In the genomic region with DNA sequence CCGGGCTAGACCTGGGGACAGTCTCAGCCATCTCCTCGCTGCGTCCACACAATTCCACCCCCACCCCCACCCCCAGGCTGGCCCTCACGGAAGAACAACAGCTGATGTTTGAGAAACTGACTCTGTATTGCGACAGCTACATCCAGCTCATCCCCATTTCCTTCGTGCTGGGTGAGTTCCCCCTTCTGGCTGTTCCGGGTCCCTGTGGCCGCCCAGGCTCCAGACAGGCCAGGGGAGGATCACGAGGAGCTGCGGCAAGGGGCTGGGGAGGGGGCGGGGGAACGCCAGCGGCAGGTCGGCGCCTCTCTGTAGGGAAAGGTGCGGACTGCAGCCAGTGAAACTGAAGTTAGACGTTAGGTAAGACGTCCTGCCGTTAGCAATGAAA, we compare ENCODE assay signal across 8 cellular contexts. TPM values are rescaled to one million over a fixed set of nuclear protein-coding genes. Genes with fewer than 3 reads are reported as not detected.
A peak's percentile ranks its signal among the peaks of the same experiment; 100 is the strongest.
DNase-seq lines count a peak whose midpoint lies in the region; TF ChIP-seq lines count a peak whose summit lies in the region.

No MANE protein-coding gene starts in this region.

- no peak overlapping the region for H3K4me3 ChIP-seq in SJCRH30
- H3K4me3 ChIP-seq in fibroblast of mammary gland (ENCODE audit: control insufficient read depth, low read depth, low read length): peak overlapping the region; percentile 41
- H3K4me3 ChIP-seq in muscle layer of colon (ENCODE audit: low read depth in 1 of 2, low read length in 2 of 2): peak overlapping the region; percentile 48 to 53

- H3K27me3 ChIP-seq in SJCRH30: no peaks in the 10 kb centered on the region
- H3K27me3 ChIP-seq in muscle layer of colon (ENCODE audit: control insufficient read depth in 1 of 2, insufficient read depth in 2 of 2, low read length in 2 of 2): no peaks in the 10 kb centered on the region

- DNase-seq in EL: peak; percentile 76
- DNase-seq in SJCRH30: peak; percentile 22 to 41
- peak; percentile 91 for DNase-seq in fibroblast of mammary gland (ENCODE audit: low read depth)
- DNase-seq in NCI-H2029 (lab: John Stamatoyannopoulos, UW): no peak
- no peak for DNase-seq in activated CD8-positive, alpha-beta memory T cell treated with anti-CD3 and anti-CD28 coated beads, Interleukin-2, amount 50 U/mL, for 4 hours
- no peak for DNase-seq in effector CD8-positive, alpha-beta T cell (lab: John Stamatoyannopoulos, UW)
- no peak for DNase-seq in RPMI8226

- H3K9ac ChIP-seq in muscle layer of colon (ENCODE audit: low read length): peak overlapping the region; percentile 49

- no peaks in the 10 kb centered on the region for H3K9me3 ChIP-seq in SJCRH30 (replicated peaks)
- no peaks in the 10 kb centered on the region for H3K9me3 ChIP-seq in muscle layer of colon (ENCODE audit: low read length)

- H3K4me1 ChIP-seq in SJCRH30: no peaks in the 10 kb centered on the region
- peaks cover 8% of the 10 kb centered on the region for H3K4me1 ChIP-seq in muscle layer of colon (ENCODE audit: insufficient read depth, low read length)

- H3K36me3 ChIP-seq in SJCRH30: no peaks in the 10 kb centered on the region
- peaks cover 5% of the 10 kb centered on the region for H3K36me3 ChIP-seq in muscle layer of colon (ENCODE audit: insufficient read depth, low read length)

- TF ChIP-seq CTCF in fibroblast of mammary gland (conservative IDR thresholded peaks at IDR 0.05; ENCODE audit: control insufficient read depth, insufficient read depth, low read depth, low read length): peak; percentile 27

- H3K27ac ChIP-seq in SJCRH30 (no peak overlapping the region), muscle layer of colon (ENCODE audit: low read depth, low read length) (peak overlapping the region; percentile 66)

RNA-seq across cellular contexts. Expression of a gene that starts 4.9 kb away (rescaled TPM):
- 0.05 and 0.26 TPM in 2 replicates for total RNA-seq in SJCRH30 (2014; rRNA removed; shearing (Covaris generic))

RNA-seq across cellular contexts. Expression of a gene that starts 12.4 kb away (rescaled TPM):
- 349 and 357 TPM in 2 replicates for total RNA-seq in SJCRH30 (2014; rRNA removed; shearing (Covaris generic))

RNA-seq across cellular contexts. Expression of a gene that starts 37.7 kb away (rescaled TPM):
- 0.53 and 0.77 TPM in 2 replicates for total RNA-seq in SJCRH30 (2014; rRNA removed; shearing (Covaris generic))

Comparison
In these comparisons a context has a peak if more than half of its experiments do, and no peak if none do; other contexts are left out.
1. DNase-seq: peak in EL (single experiment), SJCRH30 (2 of 2) and fibroblast of mammary gland (single experiment); none in NCI-H2029 (single experiment), activated CD8-positive, alpha-beta memory T cell treated with anti-CD3 and anti-CD28 coated beads, Interleukin-2, amount 50 U/mL, for 4 hours (single experiment), effector CD8-positive, alpha-beta T cell (single experiment) and RPMI8226 (single experiment).